Comparison of ENCODE assay signal across 23 cellular contexts in the genomic region with DNA sequence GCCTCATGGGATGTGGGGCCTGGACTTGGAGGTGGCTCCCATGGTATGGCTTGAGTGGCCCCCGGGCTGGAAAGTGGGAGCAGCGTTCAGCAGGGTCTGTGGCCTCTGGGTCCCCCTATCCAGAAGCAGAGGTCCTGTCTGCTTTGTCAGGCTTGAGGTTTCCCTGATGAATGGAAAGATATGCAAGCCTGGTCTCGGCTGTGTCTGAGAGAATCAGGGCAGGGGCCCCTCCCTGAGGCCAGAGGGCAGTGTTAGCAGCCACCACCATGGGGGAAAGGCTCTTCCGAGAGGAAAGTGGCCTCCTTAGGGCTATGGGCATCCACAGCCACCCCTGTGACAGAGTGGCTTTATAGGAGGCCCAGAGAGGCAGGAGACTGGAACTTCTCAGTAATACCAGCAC.
DNase-seq lines count a peak whose midpoint lies in the region; ATAC-seq and TF ChIP-seq lines count a peak whose summit lies in the region.
"Had no signal": no experiment of that assay in that cellular context is flagged by ENCODE, and none has a peak within 500 bp of the region (broad histone marks: within the 10 kb centered on the region; RNA-seq: fewer than 3 reads in every experiment).

No MANE protein-coding gene starts in this region.

- H3K9me3 Mint-ChIP-seq in naive thymus-derived CD8-positive, alpha-beta T cell, result peaks cover 0 to 17% (median 2%) of the 10 kb centered on the region in 9 donors

- TF ChIP-seq RAD21 in SK-N-SH (IDR thresholded peaks at IDR 0.05; ENCODE audit: low read length), result peak; percentile 15; the same call in 1 of the 2 replicates

- peaks cover 0 to 2% (median under 1%) of the 10 kb centered on the region in 4 donors for H3K4me1 Mint-ChIP-seq in naive thymus-derived CD8-positive, alpha-beta T cell

- 63% methylated on average over 2 of the region's 4 CpGs for WGBS in SK-N-SH (ENCODE audit: low lambda C conversion rate)

- H3K9ac ChIP-seq in SK-N-SH, result no peak overlapping the region

- CTCF ChIA-PET in SK-N-SH (lab: Yijun Ruan, JAX), result no interaction called here

- H3K4me3 ChIP-seq in SK-N-SH (ENCODE audit: low read depth in 2 of 2, low read length in 1 of 2), result no peak overlapping the region
- H3K4me3 ChIP-seq: PC-9, SJCRH30 had no signal

- DNase-seq in SK-N-SH (peak; percentile 68), SK-N-DZ (ENCODE audit: low spot score) (peak; percentile 48), iPS-NIHi7 (ENCODE audit: extremely low spot score) (peak; percentile 45), NCI-H1092 (lab: John Stamatoyannopoulos, UW) (no peak), KG1 (lab: John Stamatoyannopoulos, UW) (no peak)
- DNase-seq in naive thymus-derived CD8-positive, alpha-beta T cell, result no peak
- DNase-seq: Caco-2; CD8-positive, alpha-beta T cell; DMS79; EL; Kasumi-1; NCI-H1105; NCI-H146; NCI-H1930; NCI-H446; NCI-H524 treated with DMSO at 0.1 percent for 48 hours; NCI-H774; PC-9; SJCRH30 had no signal

- H3F3A ChIP-seq in SK-N-SH (replicated peaks; ENCODE audit: insufficient read depth), result no peaks in the 10 kb centered on the region

- no peak overlapping the region for H2AFZ ChIP-seq in SK-N-SH (ENCODE audit: low read depth)
- H2AFZ ChIP-seq: PC-9 had no signal

- H3K27me3 Mint-ChIP-seq in naive thymus-derived CD8-positive, alpha-beta T cell, result no peaks in the 10 kb centered on the region

- no peaks in the 10 kb centered on the region for H3K79me2 ChIP-seq in SK-N-SH (ENCODE audit: insufficient read depth)

- ATAC-seq in SK-N-SH treated with all-trans-retinoic acid at 6 μM for 48 hours (no peak), HG03159 (IDR thresholded peaks at IDR 0.05; ENCODE audit: unreplicated experiment) (no peak)
- no peak for ATAC-seq in naive thymus-derived CD8-positive, alpha-beta T cell
- ATAC-seq: CD8-positive, alpha-beta T cell; Right ventricle myocardium inferior had no signal

- H3K4me1 ChIP-seq in SK-N-SH (ENCODE audit: control insufficient read depth in 1 of 2, insufficient read depth in 2 of 2, low read depth in 1 of 2, low read length in 1 of 2), result peaks cover 0 to 10% of the 10 kb centered on the region in 2 experiments; a peak in 1 of 4 replicates
- H3K4me1 ChIP-seq: Caco-2, SJCRH30 had no signal

- no peaks in the 10 kb centered on the region for H3K27me3 ChIP-seq in SK-N-SH (ENCODE audit: insufficient read depth)
- H3K27me3 ChIP-seq: SJCRH30 had no signal

- no peak overlapping the region for H3K4me3 Mint-ChIP-seq in naive thymus-derived CD8-positive, alpha-beta T cell
- H3K4me3 Mint-ChIP-seq: CD8-positive, alpha-beta T cell had no signal

- no peak overlapping the region for H3K4me2 ChIP-seq in SK-N-SH
- H3K4me2 ChIP-seq: PC-9 had no signal

- no peaks in the 10 kb centered on the region for H3K36me3 ChIP-seq in SK-N-SH (replicated peaks in 1 of 2; ENCODE audit: control insufficient read depth in 1 of 2, insufficient read depth in 2 of 2, low read length in 1 of 2)
- H3K36me3 ChIP-seq: SJCRH30 had no signal

- H3K36me3 Mint-ChIP-seq in naive thymus-derived CD8-positive, alpha-beta T cell, result peaks cover 0 to 20% (median 17%) of the 10 kb centered on the region in 3 donors

- peak overlapping the region in 1 of 2 experiments; percentile 74; a peak in 2 of 4 replicates for H3K27ac ChIP-seq in SK-N-SH (ENCODE audit: low read depth in 2 of 2, low read length in 1 of 2)
- H3K27ac ChIP-seq: 22Rv1, PC-9, SJCRH30 had no signal

- no peaks in the 10 kb centered on the region for H3K9me3 ChIP-seq in SK-N-SH
- H3K9me3 ChIP-seq: Caco-2, SJCRH30 had no signal

- POLR2A ChIA-PET in SK-N-SH (lab: Yijun Ruan, JAX), result no interaction called here
- POLR2A ChIA-PET in naive thymus-derived CD8-positive, alpha-beta T cell (lab: Charles Lee), result no interaction called here

- no peak overlapping the region for H3K27ac Mint-ChIP-seq in naive thymus-derived CD8-positive, alpha-beta T cell
- H3K27ac Mint-ChIP-seq: CD8-positive, alpha-beta T cell had no signal

- H4K20me1 ChIP-seq in SK-N-SH (ENCODE audit: insufficient read depth), result no peaks in the 10 kb centered on the region

- no peaks in the 10 kb centered on the region for H3K9me2 ChIP-seq in SK-N-SH

- no peak for TF ChIP-seq CTCF in SK-N-SH (IDR thresholded peaks at IDR 0.05)

- TF ChIP-seq EP300 in SK-N-SH (IDR thresholded peaks at IDR 0.05; ENCODE audit: borderline replicate concordance in 1 of 2, low read depth in 1 of 2, low read length in 1 of 2), result no peak

TF ChIP-seq in SK-N-SH, 30 proteins besides CTCF, POLR2A, EP300 and RAD21:
- TF ChIP-seq ELF1 (IDR thresholded peaks at IDR 0.05) (no peak), TCF12 (IDR thresholded peaks at IDR 0.05) (no peak), TEAD4 (IDR thresholded peaks at IDR 0.05; ENCODE audit: borderline replicate concordance, insufficient read depth) (no peak), NRF1 (IDR thresholded peaks at IDR 0.05; ENCODE audit: low read depth, low read length) (no peak), GATA2 (CRISPR knock-in tag; IDR thresholded peaks at IDR 0.05) (peak; percentile 56)

TF ChIP-seq in SK-N-SH treated with all-trans-retinoic acid at 6 μM for 48 hours, 23 proteins besides CTCF, POLR2A, EP300 and RAD21:
- TF ChIP-seq SNAI2 (CRISPR knock-in tag; IDR thresholded peaks at IDR 0.05), result no peak
- TF ChIP-seq ZFP30 (CRISPR knock-in tag; IDR thresholded peaks at IDR 0.05), result no peak
- TF ChIP-seq ZNF70 (CRISPR knock-in tag; IDR thresholded peaks at IDR 0.05), result no peak
- no peak for TF ChIP-seq ZNF8 (CRISPR knock-in tag; IDR thresholded peaks at IDR 0.05)

Comparison
In these comparisons a context has a peak if more than half of its experiments do, and no peak if none do; other contexts are left out.
1. DNase-seq: peak in SK-N-SH (single experiment), SK-N-DZ (single experiment) and iPS-NIHi7 (single experiment); none in NCI-H1092 (single experiment), KG1 (single experiment) and naive thymus-derived CD8-positive, alpha-beta T cell (0 of 10).